ENCODE assay signal across 1 cellular context in the genomic region with DNA sequence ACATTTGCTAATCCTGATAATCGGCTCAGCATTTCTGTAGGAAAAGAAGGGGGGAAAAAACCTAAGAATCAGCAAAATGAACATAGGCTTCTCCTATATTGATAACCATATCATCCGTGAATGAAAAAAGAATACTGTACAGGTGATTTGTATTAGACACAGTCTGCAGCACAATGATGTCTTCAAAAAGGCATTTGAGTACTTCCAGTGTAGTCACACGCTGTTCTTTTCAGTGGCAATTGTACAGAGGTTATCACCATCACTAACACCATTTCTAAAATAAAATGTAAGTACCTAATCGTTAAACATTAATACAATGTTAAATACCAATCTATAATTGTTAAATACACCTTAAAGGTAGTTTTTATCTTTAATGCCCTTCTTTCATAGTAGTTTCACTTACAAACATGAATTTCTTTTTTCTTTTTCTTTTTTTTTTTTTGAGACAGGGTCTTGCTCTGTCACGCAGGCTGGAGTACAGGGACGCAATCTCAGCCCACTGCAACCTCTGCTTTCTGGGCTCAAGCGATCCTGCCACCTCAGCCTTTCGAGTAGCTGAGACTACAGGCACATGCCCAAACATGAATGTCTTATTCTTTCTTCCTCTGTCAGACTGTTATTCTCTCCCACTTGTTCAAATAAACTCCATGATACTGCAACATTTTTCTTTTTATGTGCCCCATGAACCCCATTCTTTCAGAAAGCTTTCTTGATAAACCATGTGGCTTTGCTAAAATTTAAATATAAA.
TF ChIP-seq lines count a peak whose summit lies in the region.

No MANE protein-coding gene starts in this region.

TF ChIP-seq in HEK293, 187 proteins besides CTCF, POLR2A, EP300 and RAD21:
- peak; percentile 35; the same call in 1 of the 2 replicates for TF ChIP-seq ZBTB8A (tag by site-specific recombination; IDR thresholded peaks at IDR 0.05)
- no peak for TF ChIP-seq ZNF677 (tag by site-specific recombination; IDR thresholded peaks at IDR 0.05)
TF ChIP-seq in HEK293: peak in this region for 1.
